In genomic region chr1:23777979-23778814, GRCh38 we compare ENCODE assay signal across 8 cellular contexts. TPM values are rescaled to one million over a fixed set of nuclear protein-coding genes. Genes with fewer than 3 reads are reported as not detected.
DNase-seq lines count a peak whose midpoint lies in the region; ATAC-seq and TF ChIP-seq lines count a peak whose summit lies in the region.

Gene PITHD1, plus strand, starts transcription at chr1:23778418. Its CDS starts 98 bp downstream, at chr1:23778516.

- no peaks in the 10 kb centered on the region for H3K27me3 ChIP-seq in adipocyte (replicated peaks; ENCODE audit: control insufficient read depth, insufficient read depth, low read length)
- H3K27me3 ChIP-seq in heart left ventricle, result no peaks in the 10 kb centered on the region

- peak; percentile 78 for ATAC-seq in HG02759 (IDR thresholded peaks at IDR 0.05; ENCODE audit: unreplicated experiment)
- ATAC-seq in T-cell (replicated peaks in 1 of 4), result peak; percentile 84 to 86 (median 86)
- ATAC-seq in heart left ventricle, result peak; percentile 87 to 94 (median 90)

- peaks cover 14% of the 10 kb centered on the region for H3K36me3 Mint-ChIP-seq in T-cell
- H3K36me3 Mint-ChIP-seq in type B pancreatic cell, result peaks cover 10% of the 10 kb centered on the region

- peak within 1 kb of the TSS; percentile 92 for H3K9ac ChIP-seq in adipocyte (ENCODE audit: low read length)

- intact Hi-C loops in heart left ventricle (cut with DNase I), result loop anchor here in 6 of 10 donors (5.0 to 10.0 kb wide), 4 partner anchors 47 to 137 kb away; partner anchors contain the start of genes FUCA1 (in 4 of the 6), CNR2 (in 1 of the 6) and HMGCL (in 1 of the 6)
- intact Hi-C loops in posterior cingulate gyrus (cut with DNase I), result loop anchor here (1.0 to 5.0 kb wide), 3 partner anchors 12 to 36 kb away; partner anchors contain the start of genes ELOA and GALE

- peak within 1 kb of the TSS; percentile 89 to 93 for H3K27ac Mint-ChIP-seq in T-cell
- H3K27ac Mint-ChIP-seq in type B pancreatic cell, result peak within 1 kb of the TSS; percentile 100

- TF ChIP-seq CTCF in GM10248 (IDR thresholded peaks at IDR 0.05; ENCODE audit: control extremely low read depth, extremely low read depth, low read depth, missing control alignments) (peak; percentile 5), heart left ventricle (IDR thresholded peaks at IDR 0.05) (no peak), type B pancreatic cell (conservative IDR thresholded peaks at IDR 0.05) (no peak)

- POLR2A ChIA-PET in GM10248 (lab: Yijun Ruan, JAX) (interaction anchor here (0.6 to 1.1 kb wide), 8 partner anchors 10 to 1345 kb away, joined by 3 to 7 read pairs (median 4); partner anchors contain the start of genes ELOA, LYPLA2 and RPL11), T-cell (lab: Charles Lee) (interaction anchor here (0.6 to 1.1 kb wide), 7 partner anchors 10 to 186 kb away, joined by 3 to 6 read pairs (median 4); no protein-coding TSS in a partner anchor)

- CTCF ChIA-PET in GM10248 (lab: Yijun Ruan, JAX), result interaction anchor here (0.8 to 7.9 kb wide), 6 partner anchors 10 to 250 kb away, joined by 3 to 67 read pairs (median 15); partner anchors contain the start of gene LYPLA2
- CTCF ChIA-PET in T-cell (lab: Charles Lee), result interaction anchor here (0.5 to 2.7 kb wide), 6 partner anchors 10 to 1194 kb away, joined by 5 to 10 read pairs (median 6); partner anchors contain the start of gene LYPLA2 (in 1 of the 2)

- H3K9me3 ChIP-seq in adipocyte (ENCODE audit: control insufficient read depth, low read length) (no peaks in the 10 kb centered on the region), heart left ventricle (no peaks in the 10 kb centered on the region)

- DNase-seq in GM10248 (ENCODE audit: extremely low spot score) (peak; percentile 97), NCI-H146 treated with DMSO at 0.1 percent for 48 hours (lab: John Stamatoyannopoulos, UW; ENCODE audit: unreplicated experiment) (peak; percentile 68), T-cell (peak; percentile 59 to 82 (median 72)), adipocyte (ENCODE audit: low read depth) (peak; percentile 92), heart left ventricle (peak; percentile 78 to 90 (median 82)), posterior cingulate gyrus (peak; percentile 54 to 95 (median 72)), type B pancreatic cell (ENCODE audit: extremely low spot score, unreplicated experiment) (peak; percentile 87)

- peak; percentile 83 to 89 for TF ChIP-seq POLR2A in heart left ventricle (IDR thresholded peaks at IDR 0.05)

- peaks cover 21% of the 10 kb centered on the region for H3K4me1 ChIP-seq in adipocyte (ENCODE audit: control insufficient read depth, insufficient read depth, low read length)
- peaks cover 4 to 44% (median 30%) of the 10 kb centered on the region in 12 donors for H3K4me1 ChIP-seq in heart left ventricle

- H3K9me3 Mint-ChIP-seq in T-cell (no peaks in the 10 kb centered on the region), type B pancreatic cell (no peaks in the 10 kb centered on the region)

- H3K4me3 Mint-ChIP-seq in T-cell (peak within 1 kb of the TSS; percentile 86 to 93 (median 88)), type B pancreatic cell (peak within 1 kb of the TSS; percentile 99)

- H3K4me1 Mint-ChIP-seq in T-cell, result peaks cover 30 to 50% (median 49%) of the 10 kb centered on the region in 3 donors
- H3K4me1 Mint-ChIP-seq in type B pancreatic cell (ENCODE audit: unreplicated experiment), result peaks cover 29% of the 10 kb centered on the region

- H3K27me3 Mint-ChIP-seq in T-cell, result no peaks in the 10 kb centered on the region
- no peaks in the 10 kb centered on the region for H3K27me3 Mint-ChIP-seq in type B pancreatic cell

- H3K36me3 ChIP-seq in adipocyte (ENCODE audit: control insufficient read depth, insufficient read depth, low read length, severe bottlenecking) (peaks cover 7% of the 10 kb centered on the region), heart left ventricle (peaks cover 0 to 38% (median 27%) of the 10 kb centered on the region in 9 donors)

- WGBS in heart left ventricle, 4 donors, result 0 to 1% (median 0%) methylated on average over 32 to 91 of the region's 91 CpGs

- H3K27ac ChIP-seq in heart left ventricle, result peak within 1 kb of the TSS; percentile 7 to 97 (median 89)

- H3K4me3 ChIP-seq in adipocyte (ENCODE audit: low read length) (peak within 1 kb of the TSS; percentile 99), heart left ventricle (peak within 1 kb of the TSS; percentile 66 to 100 (median 93))

RNA-seq across cellular contexts. Expression of gene PITHD1, which starts in this region (rescaled TPM):
- 10 to 100 TPM; 60.7 to 87.1 (median 70.8) TPM for total RNA-seq in T-cell
- 10 to 100 TPM; 34.8 to 59.2 (median 46.2) TPM for total RNA-seq in heart left ventricle
- 10 to 100 TPM; 31.8 to 86.4 TPM for polyA plus RNA-seq in heart left ventricle
- 71.1 and 113 TPM in 2 replicates for total RNA-seq in type B pancreatic cell (ENCODE audit: low replicate concordance)

Comparison
In these comparisons a context has a peak if more than half of its experiments do, and no peak if none do; other contexts are left out.
1. Peak in every context shown above with its lines: DNase-seq, ATAC-seq, H3K4me3 ChIP-seq and H3K27ac ChIP-seq.